Comparison of ENCODE assay signal across 18 cellular contexts in the genomic region with DNA sequence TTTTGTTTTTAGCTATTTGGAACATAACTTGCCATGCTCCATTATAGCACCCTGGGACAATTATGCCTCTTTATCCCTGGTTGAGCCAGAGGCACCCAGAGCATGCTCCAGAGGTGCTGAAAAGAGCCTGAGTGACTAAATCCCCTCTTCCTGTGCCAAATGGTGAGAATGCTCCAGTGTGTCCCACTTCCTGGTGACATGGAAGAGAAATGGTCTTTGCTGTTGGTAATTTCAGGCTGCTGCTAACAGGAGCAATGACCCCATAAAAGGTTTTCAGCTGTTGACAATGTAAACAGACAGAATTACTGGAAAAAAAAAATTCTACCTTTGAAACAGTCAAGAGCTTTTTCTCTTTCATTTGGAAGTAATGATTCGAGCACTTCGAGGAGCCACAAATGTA.
DNase-seq lines count a peak whose midpoint lies in the region; ATAC-seq, FAIRE-seq and TF ChIP-seq lines count a peak whose summit lies in the region.
"Had no signal": no experiment of that assay in that cellular context is flagged by ENCODE, and none has a peak within 500 bp of the region (broad histone marks: within the 10 kb centered on the region; RNA-seq: fewer than 3 reads in every experiment).

No MANE protein-coding gene starts in this region.

- no peak overlapping the region for H3K4me3 ChIP-seq in SJCRH30
- no peak overlapping the region for H3K4me3 ChIP-seq in pancreas
- H3K4me3 ChIP-seq: BLaER1, Peyer's patch had no signal

- H3K36me3 ChIP-seq in SJCRH30 (no peaks in the 10 kb centered on the region), pancreas (no peaks in the 10 kb centered on the region)
- H3K36me3 ChIP-seq: BLaER1, Peyer's patch had no signal

- H3K4me1 ChIP-seq in SJCRH30 (peaks cover 5% of the 10 kb centered on the region; the same call in 1 of the 2 replicates), pancreas (no peaks in the 10 kb centered on the region)
- H3K4me1 ChIP-seq: BLaER1, Peyer's patch had no signal

- H3K9me3 ChIP-seq in SJCRH30 (replicated peaks) (no peaks in the 10 kb centered on the region), pancreas (no peaks in the 10 kb centered on the region)
- H3K9me3 ChIP-seq: Peyer's patch had no signal

- H3K27ac ChIP-seq in SJCRH30 (no peak overlapping the region), pancreas (no peak overlapping the region)
- H3K27ac ChIP-seq: BLaER1, Peyer's patch had no signal

- WGBS in pancreas, 2 donors = 20 to 48% methylated on average over 2 of the region's 2 CpGs

- intact Hi-C loops in pancreas (cut with DNase I) = no loop called here

- peak; percentile 31 for DNase-seq in NCI-H345 (lab: John Stamatoyannopoulos, UW)
- no peak for DNase-seq in NCI-H345 treated with DMSO at 0.1 percent for 48 hours (lab: John Stamatoyannopoulos, UW; ENCODE audit: unreplicated experiment)
- DNase-seq in NCI-H1092 (lab: John Stamatoyannopoulos, UW) = peak; percentile 42
- peak; percentile 49 to 74 for DNase-seq in SJCRH30
- no peak for DNase-seq in pancreas
- no peak for DNase-seq in D721Med (ENCODE audit: insufficient read length, low spot score)
- no peak for DNase-seq in UCSD-AML1 (lab: John Stamatoyannopoulos, UW; ENCODE audit: unreplicated experiment)
- DNase-seq: CD8-positive, alpha-beta memory T cell; H9; NCI-H1436; NCI-H2107; NCI-H446; NCI-H82; Peyer's patch; Right ventricle myocardium superior had no signal

- ATAC-seq in pancreas (peak in 3 of 4 donors; percentile 45 to 67 (median 57)), HG02759 (IDR thresholded peaks at IDR 0.05; ENCODE audit: unreplicated experiment) (no peak)

- H3K27me3 ChIP-seq in SJCRH30 = no peaks in the 10 kb centered on the region
- H3K27me3 ChIP-seq in pancreas = no peaks in the 10 kb centered on the region
- H3K27me3 ChIP-seq: BLaER1 had no signal

- FAIRE-seq in pancreas (lab: Jason Lieb, UNC) (no peak), D721Med (lab: Jason Lieb, UNC) (no peak)
- FAIRE-seq: A204.1 had no signal

- TF ChIP-seq CTCF in pancreas (IDR thresholded peaks at IDR 0.05) = no peak
- no peak for TF ChIP-seq CTCF in D721Med (IDR thresholded peaks at IDR 0.05; ENCODE audit: insufficient read depth, missing control alignments)

Comparison
In these comparisons a context has a peak if more than half of its experiments do, and no peak if none do; other contexts are left out.
1. DNase-seq: peak in NCI-H345 (single experiment), NCI-H1092 (single experiment) and SJCRH30 (2 of 2); none in NCI-H345 treated with DMSO at 0.1 percent for 48 hours (single experiment), pancreas (0 of 6), D721Med (single experiment) and UCSD-AML1 (single experiment).